Comparison of ENCODE assay signal across 12 cellular contexts in genomic region chr10:95836610-95837367, GRCh38.
DNase-seq lines count a peak whose midpoint lies in the region; ATAC-seq and TF ChIP-seq lines count a peak whose summit lies in the region.
"Had no signal": no experiment of that assay in that cellular context is flagged by ENCODE, and none has a peak within 500 bp of the region (broad histone marks: within the 10 kb centered on the region; RNA-seq: fewer than 3 reads in every experiment).

No MANE protein-coding gene starts in this region.

- no peak for TF ChIP-seq POLR2A in uterus (IDR thresholded peaks at IDR 0.05)

- H3K9me3 ChIP-seq in muscle layer of duodenum (ENCODE audit: control insufficient read depth in 1 of 2, low read length in 2 of 2) (no peaks in the 10 kb centered on the region), tibial artery (no peaks in the 10 kb centered on the region), uterus (no peaks in the 10 kb centered on the region)

- H3K9me3 Mint-ChIP-seq in IgD-negative memory B cell, result no peaks in the 10 kb centered on the region
- H3K9me3 Mint-ChIP-seq in activated T-helper 2 cell treated with anti-CD3 and anti-CD28 coated beads, Interferon-gamma antibody, Interleukin-2, Interleukin-4, amounts not matched to agents 10 μg/mL and 5 μg/mL and 100 μg/mL, durations not matched to agents 14 hours and 24 hours and 36 hours, result peaks cover 3% of the 10 kb centered on the region
- H3K9me3 Mint-ChIP-seq: brain had no signal

- peaks cover 57 to 81% (median 68%) of the 10 kb centered on the region in 3 donors for H3K4me1 Mint-ChIP-seq in IgD-negative memory B cell
- H3K4me1 Mint-ChIP-seq in activated T-helper 2 cell treated with anti-CD3 and anti-CD28 coated beads, Interferon-gamma antibody, Interleukin-2, Interleukin-4, amounts not matched to agents 10 μg/mL and 5 μg/mL and 100 μg/mL, durations not matched to agents 14 hours and 24 hours and 36 hours (ENCODE audit: low read depth), result peaks cover 75% of the 10 kb centered on the region

- intact Hi-C loops in activated T-helper 2 cell treated with anti-CD3 and anti-CD28 coated beads, Interferon-gamma antibody, Interleukin-2, Interleukin-4, amounts not matched to agents 10 μg/mL and 5 μg/mL and 100 μg/mL, durations not matched to agents 14 hours and 24 hours and 36 hours (cut with micrococcal nuclease), result no loop called here
- intact Hi-C loops in tibial artery (cut with DNase I; ENCODE audit: low total_unique reads), result no loop called here
- intact Hi-C loops in uterus (cut with DNase I; ENCODE audit: low total_unique reads), result no loop called here

- H3K27ac Mint-ChIP-seq in IgD-negative memory B cell, result peak overlapping the region; percentile 84 to 100 (median 96)
- peak overlapping the region; percentile 84 for H3K27ac Mint-ChIP-seq in activated T-helper 2 cell treated with anti-CD3 and anti-CD28 coated beads, Interferon-gamma antibody, Interleukin-2, Interleukin-4, amounts not matched to agents 10 μg/mL and 5 μg/mL and 100 μg/mL, durations not matched to agents 14 hours and 24 hours and 36 hours
- H3K27ac Mint-ChIP-seq: brain had no signal

- no peak overlapping the region for H3K4me3 ChIP-seq in muscle layer of duodenum (ENCODE audit: low read depth in 1 of 2, low read length in 2 of 2)
- H3K4me3 ChIP-seq in tibial artery, result no peak overlapping the region
- H3K4me3 ChIP-seq in uterus, result no peak overlapping the region
- H3K4me3 ChIP-seq: lung had no signal

- TF ChIP-seq CTCF in tibial artery (IDR thresholded peaks at IDR 0.05) (no peak), uterus (IDR thresholded peaks at IDR 0.05) (no peak)

- H3K4me3 Mint-ChIP-seq in IgD-negative memory B cell, result peak overlapping the region in 3 of 4 donors; percentile 30 to 54 (median 47)
- no peak overlapping the region for H3K4me3 Mint-ChIP-seq in activated T-helper 2 cell treated with anti-CD3 and anti-CD28 coated beads, Interferon-gamma antibody, Interleukin-2, Interleukin-4, amounts not matched to agents 10 μg/mL and 5 μg/mL and 100 μg/mL, durations not matched to agents 14 hours and 24 hours and 36 hours (ENCODE audit: low read depth)
- H3K4me3 Mint-ChIP-seq: brain had no signal

- DNase-seq in activated T-helper 2 cell treated with anti-CD3 and anti-CD28 coated beads, Interferon-gamma antibody, Interleukin-2, Interleukin-4, amounts not matched to agents 10 μg/mL and 5 μg/mL and 100 μg/mL, durations not matched to agents 14 hours and 24 hours and 36 hours (ENCODE audit: low spot score), result no peak
- DNase-seq in tibial artery (no peak), retina (no peak), uterus (no peak)
- DNase-seq: activated naive CD4-positive, alpha-beta T cell; occipital lobe; small intestine had no signal

- H3K36me3 Mint-ChIP-seq in IgD-negative memory B cell, result peaks cover 4% of the 10 kb centered on the region
- H3K36me3 Mint-ChIP-seq in activated T-helper 2 cell treated with anti-CD3 and anti-CD28 coated beads, Interferon-gamma antibody, Interleukin-2, Interleukin-4, amounts not matched to agents 10 μg/mL and 5 μg/mL and 100 μg/mL, durations not matched to agents 14 hours and 24 hours and 36 hours (ENCODE audit: low read depth), result peaks cover 26% of the 10 kb centered on the region
- H3K36me3 Mint-ChIP-seq: brain had no signal

- H3K27ac ChIP-seq in muscle layer of duodenum (ENCODE audit: low read length) (peak overlapping the region; percentile 13), tibial artery (peak overlapping the region; percentile 39 to 60), uterus (peak overlapping the region in 1 of 2 donors; percentile 20)

- H3K27me3 ChIP-seq in muscle layer of duodenum (ENCODE audit: low read depth, low read length) (no peaks in the 10 kb centered on the region), tibial artery (no peaks in the 10 kb centered on the region), uterus (no peaks in the 10 kb centered on the region)

- H3K4me1 ChIP-seq in muscle layer of duodenum (ENCODE audit: control insufficient read depth in 1 of 2, insufficient read depth in 2 of 2, low read length in 2 of 2) (peaks cover 7 to 20% of the 10 kb centered on the region in 2 donors), tibial artery (peaks cover 0 to 84% (median 21%) of the 10 kb centered on the region in 4 donors), uterus (peaks cover 3 to 5% of the 10 kb centered on the region in 2 donors)

- no peaks in the 10 kb centered on the region for H3K27me3 Mint-ChIP-seq in IgD-negative memory B cell
- H3K27me3 Mint-ChIP-seq in activated T-helper 2 cell treated with anti-CD3 and anti-CD28 coated beads, Interferon-gamma antibody, Interleukin-2, Interleukin-4, amounts not matched to agents 10 μg/mL and 5 μg/mL and 100 μg/mL, durations not matched to agents 14 hours and 24 hours and 36 hours (ENCODE audit: low read depth), result no peaks in the 10 kb centered on the region

- no peaks in the 10 kb centered on the region for H3K36me3 ChIP-seq in muscle layer of duodenum (ENCODE audit: control insufficient read depth in 1 of 2, insufficient read depth in 2 of 2, low read length in 2 of 2)
- no peaks in the 10 kb centered on the region for H3K36me3 ChIP-seq in tibial artery
- H3K36me3 ChIP-seq in uterus, result no peaks in the 10 kb centered on the region

- no peak for ATAC-seq in HG02981 (IDR thresholded peaks at IDR 0.05; ENCODE audit: unreplicated experiment)
